Comparison of ENCODE assay signal across 1 cellular context in the genomic region with DNA sequence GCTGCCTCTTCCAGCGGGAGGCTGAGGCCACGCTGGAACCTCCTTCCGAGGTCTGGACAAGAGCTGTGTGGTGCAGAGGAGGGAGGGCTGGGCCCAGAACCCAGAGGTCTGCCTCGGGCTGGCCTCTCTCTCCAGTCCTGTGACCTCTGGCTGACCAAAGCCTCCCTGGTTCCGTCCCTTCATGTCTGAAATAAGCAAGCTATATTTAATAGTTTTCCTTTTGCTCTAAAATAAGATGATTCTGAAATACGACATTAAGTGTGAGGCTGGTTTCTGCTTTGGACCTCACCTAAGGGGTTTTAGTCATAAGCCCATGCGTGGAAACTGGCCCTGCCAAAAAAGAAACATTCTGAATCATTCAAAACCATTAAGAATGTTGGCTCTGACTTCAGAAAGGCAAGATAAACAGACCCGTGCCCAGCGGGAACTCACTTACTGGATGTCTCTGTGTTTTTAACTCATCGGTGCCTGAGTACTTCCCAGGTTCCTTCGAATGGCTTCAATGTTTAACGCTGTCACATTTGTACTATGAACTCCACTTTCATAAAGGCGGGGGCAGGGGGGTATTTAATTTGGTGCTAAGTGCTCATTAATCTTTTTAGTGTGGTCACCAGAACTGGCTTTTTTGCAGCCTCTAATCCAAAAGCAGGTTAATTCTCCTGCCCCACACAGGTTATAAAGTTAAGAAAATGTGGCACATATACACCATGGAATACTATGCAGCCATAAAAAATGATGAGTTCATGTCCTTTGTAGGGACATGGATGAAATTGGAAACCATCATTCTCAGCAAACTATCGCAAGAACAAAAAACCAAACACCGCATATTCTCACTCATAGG.
TF ChIP-seq lines count a peak whose summit lies in the region.

No MANE protein-coding gene starts in this region.

TF ChIP-seq in K562, 482 proteins besides CTCF, POLR2A, EP300 and RAD21 (continued from another document):
- TF ChIP-seq, protein P1, sequence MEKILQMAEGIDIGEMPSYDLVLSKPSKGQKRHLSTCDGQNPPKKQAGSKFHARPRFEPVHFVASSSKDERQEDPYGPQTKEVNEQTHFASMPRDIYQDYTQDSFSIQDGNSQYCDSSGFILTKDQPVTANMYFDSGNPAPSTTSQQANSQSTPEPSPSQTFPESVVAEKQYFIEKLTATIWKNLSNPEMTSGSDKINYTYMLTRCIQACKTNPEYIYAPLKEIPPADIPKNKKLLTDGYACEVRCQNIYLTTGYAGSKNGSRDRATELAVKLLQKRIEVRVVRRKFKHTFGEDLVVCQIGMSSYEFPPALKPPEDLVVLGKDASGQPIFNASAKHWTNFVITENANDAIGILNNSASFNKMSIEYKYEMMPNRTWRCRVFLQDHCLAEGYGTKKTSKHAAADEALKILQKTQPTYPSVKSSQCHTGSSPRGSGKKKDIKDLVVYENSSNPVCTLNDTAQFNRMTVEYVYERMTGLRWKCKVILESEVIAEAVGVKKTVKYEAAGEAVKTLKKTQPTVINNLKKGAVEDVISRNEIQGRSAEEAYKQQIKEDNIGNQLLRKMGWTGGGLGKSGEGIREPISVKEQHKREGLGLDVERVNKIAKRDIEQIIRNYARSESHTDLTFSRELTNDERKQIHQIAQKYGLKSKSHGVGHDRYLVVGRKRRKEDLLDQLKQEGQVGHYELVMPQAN (IDR thresholded peaks at IDR 0.05; ENCODE audit: borderline replicate concordance): no peak
- TF ChIP-seq SIN3A (IDR thresholded peaks at IDR 0.05; ENCODE audit: borderline replicate concordance in 2 of 2, control insufficient read depth in 1 of 2, low read depth in 2 of 2, low read length in 2 of 2): no peak
- TF ChIP-seq, protein P2, sequence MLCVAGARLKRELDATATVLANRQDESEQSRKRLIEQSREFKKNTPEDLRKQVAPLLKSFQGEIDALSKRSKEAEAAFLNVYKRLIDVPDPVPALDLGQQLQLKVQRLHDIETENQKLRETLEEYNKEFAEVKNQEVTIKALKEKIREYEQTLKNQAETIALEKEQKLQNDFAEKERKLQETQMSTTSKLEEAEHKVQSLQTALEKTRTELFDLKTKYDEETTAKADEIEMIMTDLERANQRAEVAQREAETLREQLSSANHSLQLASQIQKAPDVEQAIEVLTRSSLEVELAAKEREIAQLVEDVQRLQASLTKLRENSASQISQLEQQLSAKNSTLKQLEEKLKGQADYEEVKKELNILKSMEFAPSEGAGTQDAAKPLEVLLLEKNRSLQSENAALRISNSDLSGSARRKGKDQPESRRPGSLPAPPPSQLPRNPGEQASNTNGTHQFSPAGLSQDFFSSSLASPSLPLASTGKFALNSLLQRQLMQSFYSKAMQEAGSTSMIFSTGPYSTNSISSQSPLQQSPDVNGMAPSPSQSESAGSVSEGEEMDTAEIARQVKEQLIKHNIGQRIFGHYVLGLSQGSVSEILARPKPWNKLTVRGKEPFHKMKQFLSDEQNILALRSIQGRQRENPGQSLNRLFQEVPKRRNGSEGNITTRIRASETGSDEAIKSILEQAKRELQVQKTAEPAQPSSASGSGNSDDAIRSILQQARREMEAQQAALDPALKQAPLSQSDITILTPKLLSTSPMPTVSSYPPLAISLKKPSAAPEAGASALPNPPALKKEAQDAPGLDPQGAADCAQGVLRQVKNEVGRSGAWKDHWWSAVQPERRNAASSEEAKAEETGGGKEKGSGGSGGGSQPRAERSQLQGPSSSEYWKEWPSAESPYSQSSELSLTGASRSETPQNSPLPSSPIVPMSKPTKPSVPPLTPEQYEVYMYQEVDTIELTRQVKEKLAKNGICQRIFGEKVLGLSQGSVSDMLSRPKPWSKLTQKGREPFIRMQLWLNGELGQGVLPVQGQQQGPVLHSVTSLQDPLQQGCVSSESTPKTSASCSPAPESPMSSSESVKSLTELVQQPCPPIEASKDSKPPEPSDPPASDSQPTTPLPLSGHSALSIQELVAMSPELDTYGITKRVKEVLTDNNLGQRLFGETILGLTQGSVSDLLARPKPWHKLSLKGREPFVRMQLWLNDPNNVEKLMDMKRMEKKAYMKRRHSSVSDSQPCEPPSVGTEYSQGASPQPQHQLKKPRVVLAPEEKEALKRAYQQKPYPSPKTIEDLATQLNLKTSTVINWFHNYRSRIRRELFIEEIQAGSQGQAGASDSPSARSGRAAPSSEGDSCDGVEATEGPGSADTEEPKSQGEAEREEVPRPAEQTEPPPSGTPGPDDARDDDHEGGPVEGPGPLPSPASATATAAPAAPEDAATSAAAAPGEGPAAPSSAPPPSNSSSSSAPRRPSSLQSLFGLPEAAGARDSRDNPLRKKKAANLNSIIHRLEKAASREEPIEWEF (CRISPR knock-in tag; IDR thresholded peaks at IDR 0.05): no peak
